In genomic region chr5:76601470-76601869, GRCh38 we compare ENCODE assay signal across 8 cellular contexts. TPM values are rescaled to one million over a fixed set of nuclear protein-coding genes. Genes with fewer than 3 reads are reported as not detected.
DNase-seq lines count a peak whose midpoint lies in the region; ATAC-seq and TF ChIP-seq lines count a peak whose summit lies in the region.

No MANE protein-coding gene starts in this region.

- ATAC-seq in activated CD8-positive, alpha-beta T cell treated with anti-CD3 and anti-CD28 coated beads for 36 hours: peak; percentile 45
- ATAC-seq in psoas muscle (no peak), GM19452 (IDR thresholded peaks at IDR 0.05; ENCODE audit: unreplicated experiment) (no peak)

- intact Hi-C loops in activated CD8-positive, alpha-beta T cell treated with anti-CD3 and anti-CD28 coated beads for 36 hours (cut with micrococcal nuclease): loop anchor here (1.0 to 2.0 kb wide), 2 partner anchors 40 to 173 kb away; no protein-coding TSS in a partner anchor
- intact Hi-C loops in psoas muscle (cut with DNase I): loop anchor here in 1 of 2 donors (5.0 kb wide), 1 partner anchor 171 kb away; no protein-coding TSS in a partner anchor

- CTCF ChIA-PET in activated CD8-positive, alpha-beta T cell treated with anti-CD3 and anti-CD28 coated beads for 36 hours (lab: Charles Lee): interaction anchor here (0.6 to 8.8 kb wide), 25 partner anchors 8 to 270 kb away, joined by 3 to 122 read pairs (median 3); partner anchors contain the start of gene IQGAP2

- no peak overlapping the region for H3K27ac Mint-ChIP-seq in activated CD8-positive, alpha-beta T cell treated with anti-CD3 and anti-CD28 coated beads for 36 hours

- peaks cover 28% of the 10 kb centered on the region for H3K36me3 Mint-ChIP-seq in activated CD8-positive, alpha-beta T cell treated with anti-CD3 and anti-CD28 coated beads for 36 hours (ENCODE audit: low read depth)

- peaks cover 2% of the 10 kb centered on the region for H3K4me1 Mint-ChIP-seq in activated CD8-positive, alpha-beta T cell treated with anti-CD3 and anti-CD28 coated beads for 36 hours (ENCODE audit: low read depth)

- H3K27me3 ChIP-seq in cardiac muscle cell (no peaks in the 10 kb centered on the region), psoas muscle (ENCODE audit: insufficient read depth in 3 of 3, low read length in 2 of 3) (peaks cover 0 to 3% (median 0%) of the 10 kb centered on the region in 3 donors)

- no peaks in the 10 kb centered on the region for H3K9me3 Mint-ChIP-seq in activated CD8-positive, alpha-beta T cell treated with anti-CD3 and anti-CD28 coated beads for 36 hours

- H3K4me1 ChIP-seq in cardiac muscle cell (ENCODE audit: low read depth) (no peaks in the 10 kb centered on the region), psoas muscle (no peaks in the 10 kb centered on the region)

- H3K27ac ChIP-seq in cardiac muscle cell: no peak overlapping the region
- H3K27ac ChIP-seq in psoas muscle: no peak overlapping the region

- 21 to 27% (median 25%) methylated on average over 3 of the region's 3 CpGs for WGBS in psoas muscle, 3 donors

- H3K36me3 ChIP-seq in cardiac muscle cell (no peaks in the 10 kb centered on the region), psoas muscle (ENCODE audit: insufficient read depth in 1 of 2, low read depth in 1 of 2) (no peaks in the 10 kb centered on the region)

- H3K4me3 ChIP-seq in cardiac muscle cell (no peak overlapping the region), psoas muscle (no peak overlapping the region)

- no peaks in the 10 kb centered on the region for H3K27me3 Mint-ChIP-seq in activated CD8-positive, alpha-beta T cell treated with anti-CD3 and anti-CD28 coated beads for 36 hours

- H3K4me3 Mint-ChIP-seq in activated CD8-positive, alpha-beta T cell treated with anti-CD3 and anti-CD28 coated beads for 36 hours: no peak overlapping the region

- TF ChIP-seq CTCF in AG09319 (IDR thresholded peaks at IDR 0.05; ENCODE audit: low read depth, low read length) (peak; percentile 68), cardiac muscle cell (IDR thresholded peaks at IDR 0.05; ENCODE audit: low read depth, low read length) (peak; percentile 64), psoas muscle (IDR thresholded peaks at IDR 0.05) (peak; percentile 53)
- peak; percentile 72 for TF ChIP-seq CTCF in activated CD8-positive, alpha-beta T cell treated with anti-CD3 and anti-CD28 coated beads for 36 hours (IDR thresholded peaks at IDR 0.05)

- POLR2A ChIA-PET in activated CD8-positive, alpha-beta T cell treated with anti-CD3 and anti-CD28 coated beads for 36 hours (lab: Charles Lee): interaction anchor here (1.6 kb wide), 1 partner anchor 198 kb away, joined by 3 read pairs; the partner anchor contains the start of gene IQGAP2

- H3K9me3 ChIP-seq in cardiac muscle cell (ENCODE audit: low read depth) (no peaks in the 10 kb centered on the region), psoas muscle (no peaks in the 10 kb centered on the region)

- DNase-seq in AG09319 (ENCODE audit: extremely low read depth, low read depth): peak; percentile 55
- peak; percentile 35 for DNase-seq in GM04504 (ENCODE audit: low read depth)
- DNase-seq in NCI-H146 (lab: John Stamatoyannopoulos, UW): peak; percentile 9
- peak; percentile 30 for DNase-seq in activated CD8-positive, alpha-beta T cell treated with anti-CD3 and anti-CD28 coated beads for 36 hours
- peak; percentile 79 to 89 for DNase-seq in cardiac muscle cell (ENCODE audit: low read depth in 1 of 2, low spot score in 1 of 2)
- no peak for DNase-seq in psoas muscle
- no peak for DNase-seq in GM19240 (ENCODE audit: insufficient read length, low spot score)

RNA-seq across cellular contexts. Expression of gene F2RL2, which starts 21.7 kb away (rescaled TPM):
- not detected for total RNA-seq in activated CD8-positive, alpha-beta T cell treated with anti-CD3 and anti-CD28 coated beads for 36 hours
- total RNA-seq in cardiac muscle cell: 0.70 and 0.98 TPM in 2 replicates
- 0.32 and 3.7 TPM in 2 replicates for polyA plus RNA-seq in cardiac muscle cell
- not detected for total RNA-seq in psoas muscle
- polyA plus RNA-seq in psoas muscle: not detected

Comparison
In these comparisons a context has a peak if more than half of its experiments do, and no peak if none do; other contexts are left out.
1. DNase-seq: peak in AG09319 (single experiment), GM04504 (single experiment), NCI-H146 (single experiment), activated CD8-positive, alpha-beta T cell treated with anti-CD3 and anti-CD28 coated beads for 36 hours (single experiment) and cardiac muscle cell (2 of 2); none in psoas muscle (0 of 2) and GM19240 (single experiment).
2. Peak in every context shown above with its lines, with median percentiles within 50 percentile points of each other: CTCF ChIP-seq.